ENCODE assay signal across 35 cellular contexts in genomic region chr17:79258843-79259242, GRCh38.
"Had no signal": no experiment of that assay in that cellular context is flagged by ENCODE, and none has a peak within 500 bp of the region (broad histone marks: within the 10 kb centered on the region; RNA-seq: fewer than 3 reads in every experiment).

No MANE protein-coding gene starts in this region.

- H3K4me2 ChIP-seq: KMS-11 had no signal

- H3K27ac ChIP-seq: KMS-11 had no signal

- DNase-seq: Karpas-422, Kasumi-1, KG1, MG63, MM.1S, MV-4-11, NCI-H1048, NCI-H1092, NCI-H1092 treated with DMSO at 0.1 percent for 48 hours, NCI-H1105, NCI-H1105 treated with DMSO at 0.1 percent for 48 hours, NCI-H1417, NCI-H1417 treated with DMSO at 0.1 percent for 48 hours, NCI-H1436, NCI-H1436 treated with DMSO at 0.1 percent for 48 hours, NCI-H146, NCI-H1694, NCI-H1694 treated with DMSO at 0.1 percent for 48 hours, NCI-H187, NCI-H187 treated with DMSO at 0.1 percent for 48 hours, NCI-H1930, NCI-H2029, NCI-H2029 treated with DMSO at 0.1 percent for 48 hours, NCI-H2081, NCI-H2081 treated with DMSO at 0.1 percent for 48 hours, NCI-H2107, NCI-H2171, NCI-H2171 treated with DMSO at 0.1 percent for 48 hours, NCI-H2227 treated with DMSO at 0.1 percent for 48 hours, NCI-H226, NCI-H345, NCI-H446, NCI-H446 treated with DMSO at 0.1 percent for 48 hours, NCI-H510A had no signal

- H3K9ac ChIP-seq: KMS-11 had no signal

- H3K9me3 ChIP-seq: MG63 had no signal

- H3K4me3 ChIP-seq: MG63 had no signal

- H3K36me3 ChIP-seq: MG63 had no signal
